ENCODE assay signal across 11 cellular contexts in genomic region chr1:53547321-53547720, GRCh38.
"Had no signal": no experiment of that assay in that cellular context is flagged by ENCODE, and none has a peak within 500 bp of the region (broad histone marks: within the 10 kb centered on the region; RNA-seq: fewer than 3 reads in every experiment).

No MANE protein-coding gene starts in this region.

- ATAC-seq: activated CD8-positive, alpha-beta T cell treated with anti-CD3 and anti-CD28 coated beads for 36 hours; left lung had no signal

- H3K9me3 ChIP-seq: left lung had no signal

- H3K4me3 Mint-ChIP-seq: activated CD8-positive, alpha-beta T cell treated with anti-CD3 and anti-CD28 coated beads for 36 hours; activated naive CD4-positive, alpha-beta T cell treated with anti-CD3 and anti-CD28 coated beads for 36 hours; activated T-helper 1 cell treated with anti-CD3 and anti-CD28 coated beads, Interleukin-12 subunit alpha, Interleukin-12 subunit beta, Interleukin-2, Interleukin-4 antibody, amounts not matched to agents 30 ng/mL and 10 ng/mL and 1 ng/mL, durations not matched to agents 14 hours and 24 hours and 36 hours had no signal

- DNase-seq: activated CD4-positive, alpha-beta T cell treated with anti-CD3 and anti-CD28 coated beads for 4 hours; activated CD8-positive, alpha-beta T cell treated with anti-CD3 and anti-CD28 coated beads for 36 hours; activated naive CD4-positive, alpha-beta T cell treated with anti-CD3 and anti-CD28 coated beads for 36 hours; mesenchymal stem cell; stimulated activated CD4-positive, alpha-beta T cell treated with anti-CD3 and anti-CD28 coated beads, Interleukin-4, amount 100 ng/mL, for 1 hour; stimulated activated naive CD4-positive, alpha-beta T cell; T1000; trophoblast cell had no signal

- H3K36me3 ChIP-seq: left lung had no signal

- H3K27ac ChIP-seq: left lung, SK-N-MC had no signal

- H3K9me3 Mint-ChIP-seq: activated CD8-positive, alpha-beta T cell treated with anti-CD3 and anti-CD28 coated beads for 36 hours; activated naive CD4-positive, alpha-beta T cell treated with anti-CD3 and anti-CD28 coated beads for 36 hours; activated T-helper 1 cell treated with anti-CD3 and anti-CD28 coated beads, Interleukin-12 subunit alpha, Interleukin-12 subunit beta, Interleukin-2, Interleukin-4 antibody, amounts not matched to agents 30 ng/mL and 10 ng/mL and 1 ng/mL, durations not matched to agents 14 hours and 24 hours and 36 hours had no signal

- H3K4me3 ChIP-seq: left lung, SK-N-MC had no signal

- H3K27ac Mint-ChIP-seq: activated CD8-positive, alpha-beta T cell treated with anti-CD3 and anti-CD28 coated beads for 36 hours; activated naive CD4-positive, alpha-beta T cell treated with anti-CD3 and anti-CD28 coated beads for 36 hours; activated T-helper 1 cell treated with anti-CD3 and anti-CD28 coated beads, Interleukin-12 subunit alpha, Interleukin-12 subunit beta, Interleukin-2, Interleukin-4 antibody, amounts not matched to agents 30 ng/mL and 10 ng/mL and 1 ng/mL, durations not matched to agents 14 hours and 24 hours and 36 hours had no signal

- H3K27me3 Mint-ChIP-seq: activated CD8-positive, alpha-beta T cell treated with anti-CD3 and anti-CD28 coated beads for 36 hours had no signal
